ENCODE assay signal across 11 cellular contexts in the genomic region with DNA sequence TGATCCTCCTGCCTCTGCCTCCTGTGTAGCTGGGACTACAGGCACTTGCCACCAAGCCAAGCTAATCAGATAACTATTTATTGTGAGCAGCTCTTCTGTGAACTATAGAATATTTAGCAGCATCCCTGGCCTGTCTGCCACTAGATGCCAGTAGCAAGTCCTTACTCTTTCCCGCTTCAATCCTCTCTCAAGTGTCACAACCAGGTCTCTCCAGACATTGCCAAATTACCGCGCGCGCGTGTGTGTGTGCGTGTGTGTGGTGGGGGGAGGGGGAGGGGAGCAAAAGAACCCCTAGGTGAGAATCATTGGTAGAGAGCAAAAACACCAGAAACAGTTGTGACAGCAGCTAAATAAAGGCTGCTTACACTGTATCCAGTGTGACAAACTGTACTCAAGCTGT. TPM values are rescaled to one million over a fixed set of nuclear protein-coding genes. Genes with fewer than 3 reads are reported as not detected.
DNase-seq lines count a peak whose midpoint lies in the region; ATAC-seq, FAIRE-seq and TF ChIP-seq lines count a peak whose summit lies in the region.
"Had no signal": no experiment of that assay in that cellular context is flagged by ENCODE, and none has a peak within 500 bp of the region (broad histone marks: within the 10 kb centered on the region; RNA-seq: fewer than 3 reads in every experiment).

No MANE protein-coding gene starts in this region.

- peak; percentile 25; the same call in 1 of the 2 replicates for TF ChIP-seq RAD21 in GM12878 (IDR thresholded peaks at IDR 0.05; ENCODE audit: insufficient read depth, low read depth, low read length)

- TF ChIP-seq EP300 in GM12878 (IDR thresholded peaks at IDR 0.05; ENCODE audit: borderline replicate concordance in 1 of 2, control insufficient read depth in 1 of 2, low read depth in 2 of 2, low read length in 2 of 2), result no peak

- H3K36me3 ChIP-seq in GM12878 (ENCODE audit: control insufficient read depth in 2 of 2, insufficient read depth in 2 of 2, low read length in 1 of 2) (no peaks in the 10 kb centered on the region; a peak in 1 of 4 replicates), left lung (no peaks in the 10 kb centered on the region)

- H3K27me3 ChIP-seq in GM12878 (replicated peaks in 1 of 2; ENCODE audit: control insufficient read depth in 2 of 2, insufficient read depth in 2 of 2, low read length in 1 of 2), result no peaks in the 10 kb centered on the region
- H3K27me3 ChIP-seq in left lung, result no peaks in the 10 kb centered on the region
- H3K27me3 ChIP-seq: body of pancreas had no signal

- H3K9ac ChIP-seq in GM12878 (ENCODE audit: control insufficient read depth, insufficient read depth, low read length), result no peak overlapping the region

- WGBS in GM12878 (ENCODE audit: insufficient coverage, insufficient replicate concordance, low lambda C conversion rate, missing lambda C conversion rate), result 100% methylated on average over 7 of the region's 7 CpGs

- no peak overlapping the region for H2AFZ ChIP-seq in GM12878 (ENCODE audit: control insufficient read depth, low read depth, low read length)

- BruUV-seq in GM12878 (replicated peaks; lab: Mats Ljungman, UMichigan), result no TSS peak

- ATAC-seq in GM12878 (peak; percentile 74), left lung (peak; percentile 59), HG03095 (IDR thresholded peaks at IDR 0.05; ENCODE audit: unreplicated experiment) (no peak)
- ATAC-seq: body of pancreas had no signal

- POLR2A ChIA-PET in GM12878 (lab: Charles Lee), result interaction anchor here (0.6 to 2.6 kb wide), 10 partner anchors 8 to 96 kb away, joined by 3 to 8 read pairs (median 4); a partner anchor contains a TSS

- RAD21 ChIA-PET in GM12878 (lab: Charles Lee; ENCODE audit: unreplicated experiment), result interaction anchor here (1.0 to 1.5 kb wide), 5 partner anchors 15 to 104 kb away, joined by 4 to 17 read pairs (median 5); a partner anchor contains a TSS

- peak; percentile 11 to 30 (median 13); a peak in 1 of 6 replicates for TF ChIP-seq CTCF in GM12878 (IDR thresholded peaks at IDR 0.05 in 2 of 3, conservative IDR thresholded peaks at IDR 0.05 in 1 of 3; ENCODE audit: control insufficient read depth in 2 of 3, extremely low read depth in 1 of 3, insufficient read depth in 1 of 3, low read depth in 3 of 3, low read length in 3 of 3)
- TF ChIP-seq CTCF in left lung (IDR thresholded peaks at IDR 0.05), result peak in 1 of 2 donors; percentile 15

- no peak for FAIRE-seq in GM12878 (lab: Jason Lieb, UNC)
- FAIRE-seq: GM12892 had no signal

- no peaks in the 10 kb centered on the region for H3K4me1 ChIP-seq in GM12878 (ENCODE audit: control insufficient read depth, insufficient read depth, low read length)
- peaks cover 6 to 31% of the 10 kb centered on the region in 2 donors for H3K4me1 ChIP-seq in left lung

- H3K4me3 ChIP-seq in GM12878 (no peak overlapping the region), left lung (no peak overlapping the region)
- H3K4me3 ChIP-seq: body of pancreas, lung had no signal

- no peak overlapping the region for H3K27ac ChIP-seq in GM12878 (ENCODE audit: control insufficient read depth, insufficient read depth)
- H3K27ac ChIP-seq in left lung, result peak overlapping the region in 1 of 2 donors; percentile 35
- H3K27ac ChIP-seq: body of pancreas had no signal

- TF ChIP-seq POLR2A in GM12878 (IDR thresholded peaks at IDR 0.05; ENCODE audit: low read depth, low read length), result no peak

- CTCF ChIA-PET in GM12878 (lab: Yijun Ruan, JAX), result interaction anchor here (0.6 to 2.7 kb wide), 17 partner anchors 9 to 1314 kb away, joined by 3 to 16 read pairs (median 5); a partner anchor contains a TSS

- SMC1A ChIA-PET in GM12878 (lab: Charles Lee; ENCODE audit: uncharacterized antibody, unreplicated experiment), result interaction anchor here (0.6 to 3.9 kb wide), 18 partner anchors 12 to 277 kb away, joined by 3 to 25 read pairs (median 4); a partner anchor contains a TSS

- DNase-seq in Caki2 (ENCODE audit: low read depth) (peak; percentile 18), KBM-7 (peak; percentile 31), GM12878 (ENCODE audit: low read depth, low spot score) (no peak), left lung (no peak), NCI-H526 (lab: John Stamatoyannopoulos, UW) (no peak), 8988T (no peak)
- DNase-seq in effector CD8-positive, alpha-beta T cell (lab: John Stamatoyannopoulos, UW), result no peak

- no peak overlapping the region for H3K4me2 ChIP-seq in GM12878 (ENCODE audit: control insufficient read depth, insufficient read depth)

- H3K9me3 ChIP-seq in GM12878 (replicated peaks; ENCODE audit: control insufficient read depth, insufficient read depth, low read length) (no peaks in the 10 kb centered on the region; the same call in 2 of the 3 replicates), left lung (no peaks in the 10 kb centered on the region)
- H3K9me3 ChIP-seq: body of pancreas had no signal

- H4K20me1 ChIP-seq in GM12878 (ENCODE audit: control insufficient read depth, insufficient read depth), result no peaks in the 10 kb centered on the region

- in situ Hi-C loops in Caki2 (cut with HindIII; ENCODE audit: low pct_unique_long_range_greater_than_20kb, low sequenced_read_pairs), result no loop called here
- in situ Hi-C loops in KBM-7 (cut with MboI; ENCODE audit: low pct_unique_long_range_greater_than_20kb, low sequenced_read_pairs), result no loop called here
- in situ Hi-C loops in GM12878 (cut with MboI), result no loop called here

- peaks cover 52% of the 10 kb centered on the region for H3K79me2 ChIP-seq in GM12878 (ENCODE audit: control insufficient read depth, insufficient read depth, low read length)

- intact Hi-C loops in GM12878 (cut with micrococcal nuclease; ENCODE audit: unreplicated experiment), result no loop called here
- intact Hi-C loops in left lung (cut with DNase I), result no loop called here

TF ChIP-seq in GM12878, 131 proteins besides CTCF, POLR2A, EP300 and RAD21:
- TF ChIP-seq SMC3 (IDR thresholded peaks at IDR 0.05; ENCODE audit: borderline replicate concordance, low read length), result peak; percentile 12; the same call in 1 of the 2 replicates
- TF ChIP-seq, protein P1, sequence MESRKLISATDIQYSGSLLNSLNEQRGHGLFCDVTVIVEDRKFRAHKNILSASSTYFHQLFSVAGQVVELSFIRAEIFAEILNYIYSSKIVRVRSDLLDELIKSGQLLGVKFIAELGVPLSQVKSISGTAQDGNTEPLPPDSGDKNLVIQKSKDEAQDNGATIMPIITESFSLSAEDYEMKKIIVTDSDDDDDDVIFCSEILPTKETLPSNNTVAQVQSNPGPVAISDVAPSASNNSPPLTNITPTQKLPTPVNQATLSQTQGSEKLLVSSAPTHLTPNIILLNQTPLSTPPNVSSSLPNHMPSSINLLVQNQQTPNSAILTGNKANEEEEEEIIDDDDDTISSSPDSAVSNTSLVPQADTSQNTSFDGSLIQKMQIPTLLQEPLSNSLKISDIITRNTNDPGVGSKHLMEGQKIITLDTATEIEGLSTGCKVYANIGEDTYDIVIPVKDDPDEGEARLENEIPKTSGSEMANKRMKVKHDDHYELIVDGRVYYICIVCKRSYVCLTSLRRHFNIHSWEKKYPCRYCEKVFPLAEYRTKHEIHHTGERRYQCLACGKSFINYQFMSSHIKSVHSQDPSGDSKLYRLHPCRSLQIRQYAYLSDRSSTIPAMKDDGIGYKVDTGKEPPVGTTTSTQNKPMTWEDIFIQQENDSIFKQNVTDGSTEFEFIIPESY (IDR thresholded peaks at IDR 0.05), result peak; percentile 87
- TF ChIP-seq, protein P2, sequence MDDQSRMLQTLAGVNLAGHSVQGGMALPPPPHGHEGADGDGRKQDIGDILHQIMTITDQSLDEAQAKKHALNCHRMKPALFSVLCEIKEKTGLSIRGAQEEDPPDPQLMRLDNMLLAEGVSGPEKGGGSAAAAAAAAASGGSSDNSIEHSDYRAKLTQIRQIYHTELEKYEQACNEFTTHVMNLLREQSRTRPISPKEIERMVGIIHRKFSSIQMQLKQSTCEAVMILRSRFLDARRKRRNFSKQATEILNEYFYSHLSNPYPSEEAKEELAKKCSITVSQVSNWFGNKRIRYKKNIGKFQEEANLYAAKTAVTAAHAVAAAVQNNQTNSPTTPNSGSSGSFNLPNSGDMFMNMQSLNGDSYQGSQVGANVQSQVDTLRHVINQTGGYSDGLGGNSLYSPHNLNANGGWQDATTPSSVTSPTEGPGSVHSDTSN (IDR thresholded peaks at IDR 0.05; ENCODE audit: insufficient replicate concordance, low read depth, low read length), result no peak

RNA-seq across cellular contexts. Expression of a gene that starts 49.9 kb away (rescaled TPM):
- 5.8 and 8.6 TPM in 2 replicates for total RNA-seq in Caki2 (2014; rRNA removed; shearing (Covaris generic); ENCODE audit: low replicate concordance)
- 48.3 and 49.2 TPM in 2 replicates for total RNA-seq in GM12878 (2013; cell fraction: nucleolus; rRNA removed)
- total RNA-seq in GM12878 (2014; rRNA removed) (11.4 and 13.4 TPM in 2 replicates), GM12878 (2014; rRNA removed; fragmentation: Illumina TruSeq; extraction: Trizol) (25.5 and 26.4 TPM in 2 replicates), GM12878 (2021) (51.3 and 56.2 TPM in 2 replicates), left lung (10 to 100 TPM; 44.1 to 45.3 TPM)
- polyA plus RNA-seq in GM12878 (2011; ENCODE audit: low read depth), result 8.1 TPM
- polyA plus RNA-seq in GM12878 (2011; rRNA removed) (19.0 and 32.9 TPM in 2 replicates), GM12878 (2014; fragmentation: Illumina TruSeq; extraction: Trizol) (29.4 and 39.7 TPM in 2 replicates), GM12878 (2014; fragmentation: Nextera tagmentation; extraction: Ambion mirVana) (10 to 100 TPM; 13.1 to 13.3 TPM), GM12878 (2014; rRNA removed) (11.7 and 12.7 TPM in 2 replicates), GM12878 (2016; fragmentation: Nextera tagmentation; extraction: Ambion mirVana) (10 to 100 TPM; 43.3 TPM)
- polyA plus RNA-seq in GM12878 (2011; cell fraction: cytosol; rRNA removed), result 6.2 and 8.1 TPM in 2 replicates
- 8.8 and 10.2 TPM in 2 replicates for polyA plus RNA-seq in GM12878 (2011; cell fraction: nucleus; rRNA removed)
- 15.6 and 21.9 TPM in 2 replicates for polyA plus RNA-seq in GM12878 (2012)
- polyA minus RNA-seq in GM12878 (2011; rRNA and poly(A)+ RNA removed), result 21.2 and 29.3 TPM in 2 replicates
- polyA minus RNA-seq in GM12878 (2011; cell fraction: cytosol; rRNA and poly(A)+ RNA removed), result 18.0 and 20.7 TPM in 2 replicates
- polyA minus RNA-seq in GM12878 (2011; cell fraction: nucleus; rRNA and poly(A)+ RNA removed), result 13.1 and 27.4 TPM in 2 replicates

Comparison
In these comparisons a context has a peak if more than half of its experiments do, and no peak if none do; other contexts are left out.
1. DNase-seq: peak in Caki2 (single experiment) and KBM-7 (single experiment); none in GM12878 (single experiment), left lung (0 of 2), NCI-H526 (0 of 2), 8988T (single experiment) and effector CD8-positive, alpha-beta T cell (single experiment).